Comparison of ENCODE assay signal across 1 cellular context in the genomic region with DNA sequence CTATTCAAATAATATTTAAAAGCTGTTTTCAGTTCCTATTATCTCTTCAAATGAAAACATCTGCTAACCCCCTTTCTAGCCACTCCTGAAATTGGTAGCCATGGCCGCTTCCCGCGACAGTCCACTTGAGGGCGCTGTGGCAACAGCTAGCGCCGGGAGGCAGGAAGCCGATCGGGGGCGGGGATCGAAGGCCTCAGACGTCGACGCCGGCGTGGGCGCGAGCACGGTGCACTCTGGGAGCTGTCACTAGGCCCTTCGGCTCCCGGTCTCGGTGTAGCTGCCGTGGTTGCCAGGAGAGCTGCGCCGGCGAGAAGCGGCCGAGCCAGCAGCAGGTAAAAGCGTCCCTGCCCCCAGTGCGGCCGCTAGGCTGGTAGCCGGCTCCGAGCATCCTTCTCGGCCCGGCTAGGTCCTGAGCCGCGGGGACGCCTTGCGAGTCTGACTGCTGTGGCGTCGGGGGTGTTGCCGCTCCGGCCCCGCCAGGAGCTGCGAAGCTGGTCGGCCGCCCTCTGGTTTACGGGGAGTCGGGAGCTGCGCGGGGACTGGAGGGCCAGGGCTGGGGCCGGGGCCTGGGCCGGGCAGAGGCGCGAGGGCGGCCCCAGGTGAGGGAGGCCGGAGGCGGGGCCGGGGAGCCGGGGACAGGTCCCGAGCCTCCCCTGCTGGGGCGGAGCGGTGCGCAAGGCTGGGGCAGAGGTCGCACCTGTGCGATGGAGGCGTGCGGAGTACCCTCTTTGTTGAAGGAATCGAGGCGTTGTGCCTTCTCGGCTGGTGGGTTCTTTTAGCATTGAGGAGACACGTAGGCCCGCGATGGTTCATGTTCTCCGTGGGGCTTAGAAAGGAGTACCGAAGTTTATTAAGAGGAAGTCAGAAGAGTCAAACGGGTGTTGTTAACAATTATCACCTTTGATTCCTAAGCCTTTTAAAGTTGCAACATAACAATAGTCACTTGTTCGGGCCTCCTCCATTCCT.
TF ChIP-seq lines count a peak whose summit lies in the region.

A gene with protein sequence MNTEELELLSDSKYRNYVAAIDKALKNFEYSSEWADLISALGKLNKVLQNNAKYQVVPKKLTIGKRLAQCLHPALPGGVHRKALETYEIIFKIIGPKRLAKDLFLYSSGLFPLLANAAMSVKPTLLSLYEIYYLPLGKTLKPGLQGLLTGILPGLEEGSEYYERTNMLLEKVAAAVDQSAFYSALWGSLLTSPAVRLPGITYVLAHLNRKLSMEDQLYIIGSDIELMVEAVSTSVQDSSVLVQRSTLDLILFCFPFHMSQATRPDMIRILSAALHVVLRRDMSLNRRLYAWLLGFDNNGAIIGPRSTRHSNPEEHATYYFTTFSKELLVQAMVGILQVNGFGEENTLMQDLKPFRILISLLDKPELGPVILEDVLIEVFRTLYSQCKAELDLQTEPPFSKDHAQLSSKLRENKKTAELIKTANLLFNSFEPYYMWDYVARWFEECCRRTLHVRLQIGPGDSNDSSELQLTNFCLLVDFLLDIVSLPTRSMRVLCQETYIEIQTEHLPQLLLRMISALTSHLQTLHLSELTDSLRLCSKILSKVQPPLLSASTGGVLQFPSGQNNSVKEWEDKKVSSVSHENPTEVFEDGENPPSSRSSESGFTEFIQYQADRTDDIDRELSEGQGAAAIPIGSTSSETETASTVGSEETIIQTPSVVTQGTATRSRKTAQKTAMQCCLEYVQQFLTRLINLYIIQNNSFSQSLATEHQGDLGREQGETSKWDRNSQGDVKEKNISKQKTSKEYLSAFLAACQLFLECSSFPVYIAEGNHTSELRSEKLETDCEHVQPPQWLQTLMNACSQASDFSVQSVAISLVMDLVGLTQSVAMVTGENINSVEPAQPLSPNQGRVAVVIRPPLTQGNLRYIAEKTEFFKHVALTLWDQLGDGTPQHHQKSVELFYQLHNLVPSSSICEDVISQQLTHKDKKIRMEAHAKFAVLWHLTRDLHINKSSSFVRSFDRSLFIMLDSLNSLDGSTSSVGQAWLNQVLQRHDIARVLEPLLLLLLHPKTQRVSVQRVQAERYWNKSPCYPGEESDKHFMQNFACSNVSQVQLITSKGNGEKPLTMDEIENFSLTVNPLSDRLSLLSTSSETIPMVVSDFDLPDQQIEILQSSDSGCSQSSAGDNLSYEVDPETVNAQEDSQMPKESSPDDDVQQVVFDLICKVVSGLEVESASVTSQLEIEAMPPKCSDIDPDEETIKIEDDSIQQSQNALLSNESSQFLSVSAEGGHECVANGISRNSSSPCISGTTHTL (N-terminal part only) (plus strand): TSS at position 224 of the 966 bp plus-strand sequence. CDS start 29,307 bp downstream, outside the sequence.

TF ChIP-seq in HepG2, 621 proteins besides CTCF, POLR2A, EP300 and RAD21 (continued from another document and continues in another):
- peak; percentile 63; the same call in 1 of the 2 replicates for TF ChIP-seq AFF4 (CRISPR knock-in tag; IDR thresholded peaks at IDR 0.05)
- TF ChIP-seq PRPF4 (IDR thresholded peaks at IDR 0.05; ENCODE audit: low read depth, low read length, poor library complexity, severe bottlenecking): no peak
- TF ChIP-seq MAZ (IDR thresholded peaks at IDR 0.05; ENCODE audit: borderline replicate concordance, low read depth, low read length): peak; percentile 33; the same call in 1 of the 2 replicates
- TF ChIP-seq MAZ (CRISPR knock-in tag; IDR thresholded peaks at IDR 0.05; ENCODE audit: low read depth): peak; percentile 91; the same call in 1 of the 2 replicates
- peak; percentile 74; the same call in 1 of the 2 replicates for TF ChIP-seq KDM3A (CRISPR knock-in tag; IDR thresholded peaks at IDR 0.05; ENCODE audit: low read depth)
- TF ChIP-seq, protein P1, sequence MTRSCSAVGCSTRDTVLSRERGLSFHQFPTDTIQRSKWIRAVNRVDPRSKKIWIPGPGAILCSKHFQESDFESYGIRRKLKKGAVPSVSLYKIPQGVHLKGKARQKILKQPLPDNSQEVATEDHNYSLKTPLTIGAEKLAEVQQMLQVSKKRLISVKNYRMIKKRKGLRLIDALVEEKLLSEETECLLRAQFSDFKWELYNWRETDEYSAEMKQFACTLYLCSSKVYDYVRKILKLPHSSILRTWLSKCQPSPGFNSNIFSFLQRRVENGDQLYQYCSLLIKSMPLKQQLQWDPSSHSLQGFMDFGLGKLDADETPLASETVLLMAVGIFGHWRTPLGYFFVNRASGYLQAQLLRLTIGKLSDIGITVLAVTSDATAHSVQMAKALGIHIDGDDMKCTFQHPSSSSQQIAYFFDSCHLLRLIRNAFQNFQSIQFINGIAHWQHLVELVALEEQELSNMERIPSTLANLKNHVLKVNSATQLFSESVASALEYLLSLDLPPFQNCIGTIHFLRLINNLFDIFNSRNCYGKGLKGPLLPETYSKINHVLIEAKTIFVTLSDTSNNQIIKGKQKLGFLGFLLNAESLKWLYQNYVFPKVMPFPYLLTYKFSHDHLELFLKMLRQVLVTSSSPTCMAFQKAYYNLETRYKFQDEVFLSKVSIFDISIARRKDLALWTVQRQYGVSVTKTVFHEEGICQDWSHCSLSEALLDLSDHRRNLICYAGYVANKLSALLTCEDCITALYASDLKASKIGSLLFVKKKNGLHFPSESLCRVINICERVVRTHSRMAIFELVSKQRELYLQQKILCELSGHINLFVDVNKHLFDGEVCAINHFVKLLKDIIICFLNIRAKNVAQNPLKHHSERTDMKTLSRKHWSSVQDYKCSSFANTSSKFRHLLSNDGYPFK (CRISPR knock-in tag; IDR thresholded peaks at IDR 0.05; ENCODE audit: borderline replicate concordance): peak; percentile 63; the same call in 1 of the 2 replicates
- no peak for TF ChIP-seq ZNF563 (CRISPR knock-in tag; IDR thresholded peaks at IDR 0.05)
- no peak for TF ChIP-seq ATAD3A (CRISPR knock-in tag; IDR thresholded peaks at IDR 0.05)
- peak; percentile 87; the same call in 1 of the 2 replicates for TF ChIP-seq ZSCAN20 (CRISPR knock-in tag; IDR thresholded peaks at IDR 0.05; ENCODE audit: borderline replicate concordance)
- peak; percentile 98; the same call in 1 of the 2 replicates for TF ChIP-seq CAMTA2 (CRISPR knock-in tag; IDR thresholded peaks at IDR 0.05; ENCODE audit: borderline replicate concordance)
- TF ChIP-seq ZNF343 (CRISPR knock-in tag; IDR thresholded peaks at IDR 0.05): 0 out of 2 replicates have a peak, but pooled peaks have one; percentile 39
- TF ChIP-seq, protein P2, sequence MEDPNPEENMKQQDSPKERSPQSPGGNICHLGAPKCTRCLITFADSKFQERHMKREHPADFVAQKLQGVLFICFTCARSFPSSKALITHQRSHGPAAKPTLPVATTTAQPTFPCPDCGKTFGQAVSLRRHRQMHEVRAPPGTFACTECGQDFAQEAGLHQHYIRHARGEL (CRISPR knock-in tag; IDR thresholded peaks at IDR 0.05): peak; percentile 82; the same call in 1 of the 2 replicates
- TF ChIP-seq MTA3 (CRISPR knock-in tag; IDR thresholded peaks at IDR 0.05): no peak
- peak; percentile 88; the same call in 1 of the 2 replicates for TF ChIP-seq ZFP90 (CRISPR knock-in tag; IDR thresholded peaks at IDR 0.05; ENCODE audit: borderline replicate concordance)
- TF ChIP-seq POGZ (CRISPR knock-in tag; IDR thresholded peaks at IDR 0.05): peak; percentile 93
- peak; percentile 91 for TF ChIP-seq ZNF33B (CRISPR knock-in tag; IDR thresholded peaks at IDR 0.05)
- peak; percentile 64 for TF ChIP-seq MYC (CRISPR knock-in tag; IDR thresholded peaks at IDR 0.05; ENCODE audit: borderline replicate concordance)
- peak; percentile 91 for TF ChIP-seq STAG1 (CRISPR knock-in tag; IDR thresholded peaks at IDR 0.05)
- no peak for TF ChIP-seq KLF9 (CRISPR knock-in tag; IDR thresholded peaks at IDR 0.05; ENCODE audit: low read depth)
- no peak for TF ChIP-seq PCBP1 (IDR thresholded peaks at IDR 0.05; ENCODE audit: borderline replicate concordance, low read depth, low read length)
- TF ChIP-seq, protein P3, sequence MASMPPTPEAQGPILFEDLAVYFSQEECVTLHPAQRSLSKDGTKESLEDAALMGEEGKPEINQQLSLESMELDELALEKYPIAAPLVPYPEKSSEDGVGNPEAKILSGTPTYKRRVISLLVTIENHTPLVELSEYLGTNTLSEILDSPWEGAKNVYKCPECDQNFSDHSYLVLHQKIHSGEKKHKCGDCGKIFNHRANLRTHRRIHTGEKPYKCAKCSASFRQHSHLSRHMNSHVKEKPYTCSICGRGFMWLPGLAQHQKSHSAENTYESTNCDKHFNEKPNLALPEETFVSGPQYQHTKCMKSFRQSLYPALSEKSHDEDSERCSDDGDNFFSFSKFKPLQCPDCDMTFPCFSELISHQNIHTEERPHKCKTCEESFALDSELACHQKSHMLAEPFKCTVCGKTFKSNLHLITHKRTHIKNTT (CRISPR knock-in tag; IDR thresholded peaks at IDR 0.05): 0 out of 2 replicates have a peak, but pooled peaks have one; percentile 32
- TF ChIP-seq MAF1 (CRISPR knock-in tag; IDR thresholded peaks at IDR 0.05; ENCODE audit: borderline replicate concordance): peak; percentile 45; the same call in 1 of the 2 replicates
- TF ChIP-seq, protein P4, sequence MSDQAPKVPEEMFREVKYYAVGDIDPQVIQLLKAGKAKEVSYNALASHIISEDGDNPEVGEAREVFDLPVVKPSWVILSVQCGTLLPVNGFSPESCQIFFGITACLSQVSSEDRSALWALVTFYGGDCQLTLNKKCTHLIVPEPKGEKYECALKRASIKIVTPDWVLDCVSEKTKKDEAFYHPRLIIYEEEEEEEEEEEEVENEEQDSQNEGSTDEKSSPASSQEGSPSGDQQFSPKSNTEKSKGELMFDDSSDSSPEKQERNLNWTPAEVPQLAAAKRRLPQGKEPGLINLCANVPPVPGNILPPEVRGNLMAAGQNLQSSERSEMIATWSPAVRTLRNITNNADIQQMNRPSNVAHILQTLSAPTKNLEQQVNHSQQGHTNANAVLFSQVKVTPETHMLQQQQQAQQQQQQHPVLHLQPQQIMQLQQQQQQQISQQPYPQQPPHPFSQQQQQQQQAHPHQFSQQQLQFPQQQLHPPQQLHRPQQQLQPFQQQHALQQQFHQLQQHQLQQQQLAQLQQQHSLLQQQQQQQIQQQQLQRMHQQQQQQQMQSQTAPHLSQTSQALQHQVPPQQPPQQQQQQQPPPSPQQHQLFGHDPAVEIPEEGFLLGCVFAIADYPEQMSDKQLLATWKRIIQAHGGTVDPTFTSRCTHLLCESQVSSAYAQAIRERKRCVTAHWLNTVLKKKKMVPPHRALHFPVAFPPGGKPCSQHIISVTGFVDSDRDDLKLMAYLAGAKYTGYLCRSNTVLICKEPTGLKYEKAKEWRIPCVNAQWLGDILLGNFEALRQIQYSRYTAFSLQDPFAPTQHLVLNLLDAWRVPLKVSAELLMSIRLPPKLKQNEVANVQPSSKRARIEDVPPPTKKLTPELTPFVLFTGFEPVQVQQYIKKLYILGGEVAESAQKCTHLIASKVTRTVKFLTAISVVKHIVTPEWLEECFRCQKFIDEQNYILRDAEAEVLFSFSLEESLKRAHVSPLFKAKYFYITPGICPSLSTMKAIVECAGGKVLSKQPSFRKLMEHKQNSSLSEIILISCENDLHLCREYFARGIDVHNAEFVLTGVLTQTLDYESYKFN (CRISPR knock-in tag; conservative IDR thresholded peaks at IDR 0.05): peak; percentile 38
- peak; percentile 42 for TF ChIP-seq HNRNPK (IDR thresholded peaks at IDR 0.05; ENCODE audit: low read depth, low read length, poor library complexity, severe bottlenecking)
- TF ChIP-seq PITX1 (CRISPR knock-in tag; IDR thresholded peaks at IDR 0.05): peak; percentile 63; the same call in 1 of the 2 replicates
- TF ChIP-seq SALL1 (CRISPR knock-in tag; IDR thresholded peaks at IDR 0.05): peak; percentile 83
- no peak for TF ChIP-seq NR2F6 (IDR thresholded peaks at IDR 0.05)
- TF ChIP-seq NR2F6 (CRISPR knock-in tag; IDR thresholded peaks at IDR 0.05): peak; percentile 64
- TF ChIP-seq YY1 (IDR thresholded peaks at IDR 0.05; ENCODE audit: insufficient read depth, insufficient replicate concordance, low read depth, low read length): peak; percentile 82
- peak; percentile 87 for TF ChIP-seq GABPB1 (CRISPR knock-in tag; IDR thresholded peaks at IDR 0.05)
- TF ChIP-seq FOXM1 (CRISPR knock-in tag; IDR thresholded peaks at IDR 0.05): no peak
- 0 out of 2 replicates have a peak, but pooled peaks have one; percentile 34 for TF ChIP-seq ZNF816 (CRISPR knock-in tag; IDR thresholded peaks at IDR 0.05; ENCODE audit: borderline replicate concordance)
- TF ChIP-seq SPEN (CRISPR knock-in tag; IDR thresholded peaks at IDR 0.05; ENCODE audit: low read depth): peak; percentile 87
- TF ChIP-seq BHLHE40 (IDR thresholded peaks at IDR 0.05; ENCODE audit: low read length): no peak
- TF ChIP-seq, protein P5, sequence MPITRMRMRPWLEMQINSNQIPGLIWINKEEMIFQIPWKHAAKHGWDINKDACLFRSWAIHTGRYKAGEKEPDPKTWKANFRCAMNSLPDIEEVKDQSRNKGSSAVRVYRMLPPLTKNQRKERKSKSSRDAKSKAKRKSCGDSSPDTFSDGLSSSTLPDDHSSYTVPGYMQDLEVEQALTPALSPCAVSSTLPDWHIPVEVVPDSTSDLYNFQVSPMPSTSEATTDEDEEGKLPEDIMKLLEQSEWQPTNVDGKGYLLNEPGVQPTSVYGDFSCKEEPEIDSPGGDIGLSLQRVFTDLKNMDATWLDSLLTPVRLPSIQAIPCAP (CRISPR knock-in tag; IDR thresholded peaks at IDR 0.05; ENCODE audit: low read depth): no peak
